In the genomic region with DNA sequence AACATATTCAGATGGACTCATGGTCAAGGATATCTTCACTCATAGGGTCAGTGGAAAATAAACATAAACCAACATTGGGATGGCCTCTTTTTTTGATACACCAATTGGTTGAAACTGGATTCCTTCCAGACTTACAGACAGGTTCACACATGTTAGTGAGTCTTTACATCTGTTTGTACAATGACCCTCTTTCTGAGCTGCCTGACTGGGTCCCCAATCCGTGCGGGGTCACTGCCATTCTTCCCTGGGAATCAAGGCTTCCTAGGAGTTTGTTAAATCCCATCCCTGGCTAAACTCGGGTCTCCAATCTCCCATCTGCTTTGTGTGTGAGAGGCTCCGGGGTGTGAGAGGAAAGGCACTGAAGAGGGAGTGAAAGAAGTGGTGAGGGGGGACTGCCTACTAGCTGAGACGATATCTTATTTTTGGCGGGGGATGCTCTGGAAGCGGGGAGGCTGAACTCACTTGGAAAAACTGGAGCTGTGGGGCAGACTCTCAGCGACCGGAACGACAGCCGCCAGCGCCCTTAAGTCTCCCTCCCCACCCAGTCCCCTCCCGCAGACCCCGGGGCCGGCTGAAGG, we compare ENCODE assay signal across 8 cellular contexts.
DNase-seq lines count a peak whose midpoint lies in the region; ATAC-seq, FAIRE-seq and TF ChIP-seq lines count a peak whose summit lies in the region.

No MANE protein-coding gene starts in this region.

- H3K4me1 ChIP-seq in stomach smooth muscle (ENCODE audit: control insufficient read depth, insufficient read depth, low read length) = peaks cover 8% of the 10 kb centered on the region

- peak overlapping the region; percentile 89 for H3K4me3 ChIP-seq in stomach smooth muscle (ENCODE audit: low read length in 2 of 2)

- no peak for TF ChIP-seq CTCF in D721Med (IDR thresholded peaks at IDR 0.05; ENCODE audit: insufficient read depth, missing control alignments)

- H3K9ac ChIP-seq in stomach smooth muscle (ENCODE audit: low read length in 2 of 2) = peak overlapping the region; percentile 66 to 78

- no peaks in the 10 kb centered on the region for H3K36me3 ChIP-seq in stomach smooth muscle (ENCODE audit: control insufficient read depth in 2 of 2, insufficient read depth in 2 of 2, low read length in 2 of 2)

- FAIRE-seq in D721Med (lab: Jason Lieb, UNC) = peak; percentile 100

- H3K27ac ChIP-seq in angular gyrus (ENCODE audit: low read depth, low read length) (peak overlapping the region; percentile 38), stomach smooth muscle (ENCODE audit: low read length) (no peak overlapping the region)

- no peaks in the 10 kb centered on the region for H3K9me3 ChIP-seq in stomach smooth muscle (ENCODE audit: control insufficient read depth in 2 of 2, low read length in 2 of 2)

- peak; percentile 39 for ATAC-seq in GM21390 (IDR thresholded peaks at IDR 0.05; ENCODE audit: unreplicated experiment)

- H3K27me3 ChIP-seq in stomach smooth muscle (ENCODE audit: control insufficient read depth in 1 of 2, insufficient read depth in 2 of 2, low read length in 2 of 2) = peaks cover 0 to 5% of the 10 kb centered on the region in 2 donors

- no peak for DNase-seq in D721Med (ENCODE audit: insufficient read length, low spot score)
- DNase-seq in KG1 (lab: John Stamatoyannopoulos, UW) = peak; percentile 23
- peak; percentile 33 for DNase-seq in inferior parietal cortex (ENCODE audit: extremely low spot score)
- DNase-seq in UCSD-AML1 (lab: John Stamatoyannopoulos, UW; ENCODE audit: unreplicated experiment) = no peak
- no peak for DNase-seq in cortex of kidney (lab: John Stamatoyannopoulos, UW)

Comparison
In these comparisons a context has a peak if more than half of its experiments do, and no peak if none do; other contexts are left out.
1. DNase-seq: peak in KG1 (single experiment) and inferior parietal cortex (single experiment); none in D721Med (single experiment), UCSD-AML1 (single experiment) and cortex of kidney (single experiment).